ENCODE assay signal across 8 cellular contexts in genomic region chr1:156385534-156386031, GRCh38. TPM values are rescaled to one million over a fixed set of nuclear protein-coding genes. Genes with fewer than 3 reads are reported as not detected.
DNase-seq lines count a peak whose midpoint lies in the region; ATAC-seq, FAIRE-seq and TF ChIP-seq lines count a peak whose summit lies in the region.

No MANE protein-coding gene starts in this region.

- no peaks in the 10 kb centered on the region for H3K36me3 ChIP-seq in bronchial epithelial cell (ENCODE audit: control insufficient read depth, insufficient read depth, low read length)

- FAIRE-seq in bronchial epithelial cell (lab: Jason Lieb, UNC) = no peak

- H3K27me3 ChIP-seq in bronchial epithelial cell (ENCODE audit: control insufficient read depth, insufficient read depth, low read length) = peaks cover 24% of the 10 kb centered on the region

- H3K4me3 ChIP-seq in bronchial epithelial cell (ENCODE audit: low read depth, low read length) = no peak overlapping the region

- DNase-seq in 8988T = peak; percentile 92
- DNase-seq in GM19238 (ENCODE audit: insufficient read length, low spot score) = peak; percentile 71
- DNase-seq in NCI-H2227 treated with DMSO at 0.1 percent for 48 hours (lab: John Stamatoyannopoulos, UW) = peak; percentile 70
- peak; percentile 45 to 71 (median 53) for DNase-seq in activated CD4-positive, CD25-positive, alpha-beta regulatory T cell (lab: John Stamatoyannopoulos, UW)
- peak; percentile 49 for DNase-seq in bronchial epithelial cell (ENCODE audit: low read depth)
- DNase-seq in kidney tubule cell (ENCODE audit: low spot score) = peak; percentile 62
- DNase-seq in stimulated activated CD4-positive, alpha-beta T cell treated with anti-CD3 and anti-CD28 coated beads, Interleukin-4, amount 100 ng/mL, for 24 hours = peak; percentile 80

- no peak for ATAC-seq in HG03196 (IDR thresholded peaks at IDR 0.05; ENCODE audit: unreplicated experiment)

- TF ChIP-seq CTCF in bronchial epithelial cell (IDR thresholded peaks at IDR 0.05; ENCODE audit: insufficient read depth, low read length, severe bottlenecking) = peak; percentile 91

RNA-seq across cellular contexts. Expression of gene RHBG, which starts 16.6 kb away (rescaled TPM):
- under 0.01 and 0.13 TPM in 2 replicates for total RNA-seq in bronchial epithelial cell

RNA-seq across cellular contexts. Expression of gene TSACC, which starts 47.3 kb away (rescaled TPM):
- 0.77 TPM in 1 of 2 replicates, not detected in the other for total RNA-seq in bronchial epithelial cell

RNA-seq across cellular contexts. Expression of gene CCT3, which starts 47.5 kb away (rescaled TPM):
- 281 and 377 TPM in 2 replicates for total RNA-seq in bronchial epithelial cell
